ENCODE assay signal across 5 cellular contexts in the genomic region with DNA sequence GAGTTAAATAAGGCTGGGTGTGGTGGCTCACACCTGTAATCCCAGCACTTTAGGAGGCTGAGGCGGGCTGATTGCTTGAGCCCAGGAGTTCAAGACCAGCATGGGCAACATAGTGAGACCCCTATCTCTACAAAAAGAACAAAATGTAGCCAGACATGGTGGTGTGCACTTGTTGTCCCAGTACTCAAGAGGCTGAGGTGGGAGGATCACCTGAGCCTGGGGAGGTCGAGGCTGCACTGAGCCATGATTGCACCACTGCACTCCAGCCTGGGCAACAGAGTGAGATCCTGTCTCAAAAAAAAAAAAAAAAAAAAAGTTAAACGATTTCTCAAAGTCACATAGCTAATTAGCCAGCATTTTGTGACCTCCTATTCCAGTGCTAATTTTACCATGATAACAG. TPM values are rescaled to one million over a fixed set of nuclear protein-coding genes. Genes with fewer than 3 reads are reported as not detected.
"Had no signal": no experiment of that assay in that cellular context is flagged by ENCODE, and none has a peak within 500 bp of the region (broad histone marks: within the 10 kb centered on the region; RNA-seq: fewer than 3 reads in every experiment).

No MANE protein-coding gene starts in this region.

RNA-seq across cellular contexts. Expression of a gene that starts 26.4 kb away (rescaled TPM):
- total RNA-seq: myocyte, occipital lobe, posterior vena cava, psoas muscle had no signal
- polyA plus RNA-seq: naive thymus-derived CD4-positive, alpha-beta T cell had no signal
